11 cellular contexts compared by ENCODE assay signal in the genomic region with DNA sequence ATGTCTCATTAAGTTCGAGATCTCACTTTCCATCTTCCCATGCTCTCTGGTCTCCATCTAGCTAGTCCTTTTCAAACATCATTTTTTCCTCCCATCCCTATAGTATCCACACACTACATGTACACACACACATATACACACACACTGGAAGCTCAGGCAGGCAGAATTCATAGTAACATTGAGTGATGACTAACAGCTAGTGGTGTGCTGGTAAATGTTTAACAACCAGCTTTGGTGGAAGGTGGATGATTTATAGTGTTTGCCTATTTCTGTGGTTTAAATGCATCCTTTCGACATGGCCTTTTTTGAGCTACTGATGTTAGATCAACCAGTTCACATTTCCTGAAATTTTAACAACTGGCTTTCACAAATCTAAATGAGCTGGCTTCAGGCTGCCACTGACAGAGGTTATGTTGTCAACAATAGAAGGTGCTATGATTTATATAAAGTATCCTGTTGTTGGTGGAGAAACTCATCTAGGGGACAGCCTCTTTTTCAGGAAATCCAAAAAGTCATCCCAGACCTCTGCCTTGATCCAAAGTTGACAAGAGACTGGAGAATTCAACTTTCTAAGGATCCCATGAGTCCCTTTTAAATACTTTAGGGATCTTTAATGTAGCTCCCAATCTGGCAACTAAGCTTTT.
A peak's percentile ranks its signal among the peaks of the same experiment; 100 is the strongest.
DNase-seq lines count a peak whose midpoint lies in the region; ATAC-seq and TF ChIP-seq lines count a peak whose summit lies in the region.
"Had no signal": no experiment of that assay in that cellular context is flagged by ENCODE, and none has a peak within 500 bp of the region (broad histone marks: within the 10 kb centered on the region; RNA-seq: fewer than 3 reads in every experiment).

No MANE protein-coding gene starts in this region.

- peak; percentile 98 for ATAC-seq in GM21381 (IDR thresholded peaks at IDR 0.05; ENCODE audit: unreplicated experiment)
- ATAC-seq in HG03196 (IDR thresholded peaks at IDR 0.05; ENCODE audit: unreplicated experiment), result peak; percentile 95
- no peak for ATAC-seq in activated CD8-positive, alpha-beta memory T cell treated with anti-CD3 and anti-CD28 coated beads, Interleukin-2, amount 10 ng/mL, durations not matched to agents 7 days and 5 days
- ATAC-seq: GM23338 had no signal

- peaks cover 9% of the 10 kb centered on the region for H3K27me3 Mint-ChIP-seq in activated CD8-positive, alpha-beta memory T cell treated with anti-CD3 and anti-CD28 coated beads, Interleukin-2, amount 10 ng/mL, durations not matched to agents 7 days and 5 days

- H3K27ac Mint-ChIP-seq in activated CD8-positive, alpha-beta memory T cell treated with anti-CD3 and anti-CD28 coated beads, Interleukin-2, amount 10 ng/mL, durations not matched to agents 7 days and 5 days, result no peak overlapping the region
- H3K27ac Mint-ChIP-seq: CD4-positive, alpha-beta memory T cell; GM23338 had no signal

- no peaks in the 10 kb centered on the region for H3K36me3 ChIP-seq in smooth muscle cell (ENCODE audit: low read depth)

- CTCF ChIA-PET in activated CD8-positive, alpha-beta memory T cell treated with anti-CD3 and anti-CD28 coated beads, Interleukin-2, amount 10 ng/mL, durations not matched to agents 7 days and 5 days (lab: Charles Lee), result no interaction called here

- no peaks in the 10 kb centered on the region for H3K79me2 ChIP-seq in smooth muscle cell (ENCODE audit: low read depth)

- no peaks in the 10 kb centered on the region for H3K4me1 ChIP-seq in smooth muscle cell (ENCODE audit: low read depth)

- no peaks in the 10 kb centered on the region for H3K36me3 Mint-ChIP-seq in activated CD8-positive, alpha-beta memory T cell treated with anti-CD3 and anti-CD28 coated beads, Interleukin-2, amount 10 ng/mL, durations not matched to agents 7 days and 5 days
- H3K36me3 Mint-ChIP-seq: CD4-positive, alpha-beta memory T cell had no signal

- H4K20me1 ChIP-seq in smooth muscle cell (ENCODE audit: low read depth), result no peaks in the 10 kb centered on the region

- H3K9ac ChIP-seq in smooth muscle cell (ENCODE audit: low read depth), result no peak overlapping the region

- no peak overlapping the region for H2AFZ ChIP-seq in smooth muscle cell (ENCODE audit: low read depth)
- H2AFZ ChIP-seq: GM23338 had no signal

- TF ChIP-seq CTCF in epithelial cell of esophagus (IDR thresholded peaks at IDR 0.05; ENCODE audit: insufficient read depth, low read depth, low read length, missing control alignments) (no peak), smooth muscle cell (IDR thresholded peaks at IDR 0.05; ENCODE audit: borderline replicate concordance, insufficient read depth, poor library complexity, severe bottlenecking) (no peak)

- DNase-seq in DMS53 (lab: John Stamatoyannopoulos, UW), result peak; percentile 87
- peak; percentile 24 for DNase-seq in epithelial cell of esophagus (ENCODE audit: low read depth)
- no peak for DNase-seq in NCI-H774 (lab: John Stamatoyannopoulos, UW)
- DNase-seq in putamen (ENCODE audit: low spot score), result no peak
- DNase-seq in smooth muscle cell (lab: John Stamatoyannopoulos, UW; ENCODE audit: unreplicated experiment), result no peak
- DNase-seq in activated CD8-positive, alpha-beta memory T cell treated with anti-CD3 and anti-CD28 coated beads, Interleukin-2, amount 10 ng/mL, durations not matched to agents 7 days and 5 days, result no peak
- DNase-seq: CD4-positive, alpha-beta memory T cell; hypothalamus had no signal

- H3K27ac ChIP-seq in smooth muscle cell (ENCODE audit: low read depth), result no peak overlapping the region

- H3K4me2 ChIP-seq in smooth muscle cell, result no peak overlapping the region
- H3K4me2 ChIP-seq: GM23338 had no signal

- peaks cover 2% of the 10 kb centered on the region for H3K4me1 Mint-ChIP-seq in activated CD8-positive, alpha-beta memory T cell treated with anti-CD3 and anti-CD28 coated beads, Interleukin-2, amount 10 ng/mL, durations not matched to agents 7 days and 5 days
- H3K4me1 Mint-ChIP-seq: CD4-positive, alpha-beta memory T cell had no signal

- H3K9me3 ChIP-seq in smooth muscle cell (replicated peaks; ENCODE audit: low read depth), result no peaks in the 10 kb centered on the region

- 63% methylated on average over 2 of the region's 2 CpGs for WGBS in smooth muscle cell (ENCODE audit: low lambda C conversion rate)

- H3K9me3 Mint-ChIP-seq in activated CD8-positive, alpha-beta memory T cell treated with anti-CD3 and anti-CD28 coated beads, Interleukin-2, amount 10 ng/mL, durations not matched to agents 7 days and 5 days (ENCODE audit: low read depth), result no peaks in the 10 kb centered on the region
- H3K9me3 Mint-ChIP-seq: GM23338 had no signal

- no peak overlapping the region for H3K4me3 Mint-ChIP-seq in activated CD8-positive, alpha-beta memory T cell treated with anti-CD3 and anti-CD28 coated beads, Interleukin-2, amount 10 ng/mL, durations not matched to agents 7 days and 5 days
- H3K4me3 Mint-ChIP-seq: CD4-positive, alpha-beta memory T cell; GM23338 had no signal

- H3K4me3 ChIP-seq in epithelial cell of esophagus (ENCODE audit: low read length), result no peak overlapping the region
- H3K4me3 ChIP-seq in smooth muscle cell, result no peak overlapping the region
- H3K4me3 ChIP-seq: GM23338 had no signal

- H3K27me3 ChIP-seq in smooth muscle cell (ENCODE audit: low read depth), result no peaks in the 10 kb centered on the region

- no peaks in the 10 kb centered on the region for H3F3A ChIP-seq in smooth muscle cell (ENCODE audit: low read depth)

Comparison
In these comparisons a context has a peak if more than half of its experiments do, and no peak if none do; other contexts are left out.
1. DNase-seq: peak in DMS53 (single experiment) and epithelial cell of esophagus (single experiment); none in NCI-H774 (single experiment), putamen (single experiment), smooth muscle cell (single experiment) and activated CD8-positive, alpha-beta memory T cell treated with anti-CD3 and anti-CD28 coated beads, Interleukin-2, amount 10 ng/mL, durations not matched to agents 7 days and 5 days (single experiment).